18 cellular contexts compared by ENCODE assay signal in genomic region chr13:24032252-24032651, GRCh38.
DNase-seq lines count a peak whose midpoint lies in the region; ATAC-seq, FAIRE-seq and TF ChIP-seq lines count a peak whose summit lies in the region.
"Had no signal": no experiment of that assay in that cellular context is flagged by ENCODE, and none has a peak within 500 bp of the region (broad histone marks: within the 10 kb centered on the region; RNA-seq: fewer than 3 reads in every experiment).

No MANE protein-coding gene starts in this region.

- TF ChIP-seq CTCF in fibroblast of villous mesenchyme (IDR thresholded peaks at IDR 0.05; ENCODE audit: insufficient read depth, low read depth, low read length) (no peak), pancreas (IDR thresholded peaks at IDR 0.05) (no peak)

- DNase-seq in AG08396 (ENCODE audit: low spot score) (peak; percentile 25), fibroblast of villous mesenchyme (ENCODE audit: low read depth) (peak; percentile 64), pancreas (no peak), H4 (ENCODE audit: low spot score) (no peak), SK-N-DZ (ENCODE audit: low spot score) (no peak)
- DNase-seq in activated T-cell treated with anti-CD3 and anti-CD28 coated beads, Interleukin-2, amount 50 U/mL, for 24 hours, result no peak
- DNase-seq: activated naive CD4-positive, alpha-beta T cell treated with anti-CD3 and anti-CD28 coated beads for 36 hours; foreskin keratinocyte; NCI-H187 treated with DMSO at 0.1 percent for 48 hours; NCI-H774; SHP77 treated with DMSO at 0.1 percent for 48 hours; trophoblast cell had no signal

- peak overlapping the region; percentile 22 to 85 (median 64) for H3K27ac ChIP-seq in pancreas
- H3K27ac ChIP-seq: foreskin keratinocyte, neural progenitor cell had no signal

- intact Hi-C loops in pancreas (cut with DNase I), result no loop called here

- no peak overlapping the region for H3K27ac Mint-ChIP-seq in activated T-cell treated with anti-CD3 and anti-CD28 coated beads, Interleukin-2, amount 50 U/mL, for 24 hours
- H3K27ac Mint-ChIP-seq: activated naive CD4-positive, alpha-beta T cell treated with anti-CD3 and anti-CD28 coated beads for 36 hours; GM23338; neural progenitor cell had no signal

- H3K4me1 Mint-ChIP-seq in activated T-cell treated with anti-CD3 and anti-CD28 coated beads, Interleukin-2, amount 50 U/mL, for 24 hours (ENCODE audit: low read depth), result no peaks in the 10 kb centered on the region
- H3K4me1 Mint-ChIP-seq: GM23338 had no signal

- no peaks in the 10 kb centered on the region for H3K9me3 ChIP-seq in pancreas

- peaks cover 20 to 47% (median 46%) of the 10 kb centered on the region in 3 donors for H3K4me1 ChIP-seq in pancreas
- H3K4me1 ChIP-seq: foreskin keratinocyte, neural progenitor cell had no signal

- H3K27me3 Mint-ChIP-seq in activated T-cell treated with anti-CD3 and anti-CD28 coated beads, Interleukin-2, amount 50 U/mL, for 24 hours, result peaks cover 25% of the 10 kb centered on the region

- no peaks in the 10 kb centered on the region for H3K9me3 Mint-ChIP-seq in activated T-cell treated with anti-CD3 and anti-CD28 coated beads, Interleukin-2, amount 50 U/mL, for 24 hours
- H3K9me3 Mint-ChIP-seq: activated naive CD4-positive, alpha-beta T cell treated with anti-CD3 and anti-CD28 coated beads for 36 hours; GM23338; neural progenitor cell had no signal

- FAIRE-seq in pancreas (lab: Jason Lieb, UNC), result no peak
- FAIRE-seq: GM12892, islet of Langerhans had no signal

- H3K4me3 Mint-ChIP-seq in activated T-cell treated with anti-CD3 and anti-CD28 coated beads, Interleukin-2, amount 50 U/mL, for 24 hours, result no peak overlapping the region
- H3K4me3 Mint-ChIP-seq: activated naive CD4-positive, alpha-beta T cell treated with anti-CD3 and anti-CD28 coated beads for 36 hours; GM23338; neural progenitor cell had no signal

- WGBS in pancreas, 2 donors, result 9% methylated on average over 2 of the region's 2 CpGs

- ATAC-seq in SK-N-SH treated with all-trans-retinoic acid at 6 μM for 48 hours (peak; percentile 81), pancreas (peak; percentile 18 to 48 (median 38)), GM21576 (IDR thresholded peaks at IDR 0.05; ENCODE audit: unreplicated experiment) (no peak)
- ATAC-seq: foreskin keratinocyte, GM23338 had no signal

- no peaks in the 10 kb centered on the region for H3K36me3 Mint-ChIP-seq in activated T-cell treated with anti-CD3 and anti-CD28 coated beads, Interleukin-2, amount 50 U/mL, for 24 hours (ENCODE audit: low read depth)

- no peaks in the 10 kb centered on the region for H3K27me3 ChIP-seq in pancreas
- H3K27me3 ChIP-seq: neural progenitor cell had no signal

- no peak overlapping the region for H3K4me3 ChIP-seq in fibroblast of villous mesenchyme (ENCODE audit: low read depth, low read length)
- no peak overlapping the region for H3K4me3 ChIP-seq in pancreas
- H3K4me3 ChIP-seq: GM23338, neural progenitor cell had no signal

- H3K36me3 ChIP-seq in pancreas, result no peaks in the 10 kb centered on the region
- H3K36me3 ChIP-seq: neural progenitor cell had no signal

TF ChIP-seq in SK-N-SH treated with all-trans-retinoic acid at 6 μM for 48 hours, 23 proteins besides CTCF, POLR2A, EP300 and RAD21:
- TF ChIP-seq PATZ1 (CRISPR knock-in tag; IDR thresholded peaks at IDR 0.05; ENCODE audit: borderline replicate concordance) (no peak), ISL1 (CRISPR knock-in tag; IDR thresholded peaks at IDR 0.05) (0 out of 2 replicates have a peak, but pooled peaks have one; percentile 16)
TF ChIP-seq in SK-N-SH treated with all-trans-retinoic acid at 6 μM for 48 hours: peak in this region for 1.

Comparison
In these comparisons a context has a peak if more than half of its experiments do, and no peak if none do; other contexts are left out.
1. DNase-seq: peak in AG08396 (single experiment) and fibroblast of villous mesenchyme (single experiment); none in pancreas (0 of 6), activated T-cell treated with anti-CD3 and anti-CD28 coated beads, Interleukin-2, amount 50 U/mL, for 24 hours (single experiment), H4 (single experiment) and SK-N-DZ (single experiment).